ENCODE assay signal across 8 cellular contexts in the genomic region with DNA sequence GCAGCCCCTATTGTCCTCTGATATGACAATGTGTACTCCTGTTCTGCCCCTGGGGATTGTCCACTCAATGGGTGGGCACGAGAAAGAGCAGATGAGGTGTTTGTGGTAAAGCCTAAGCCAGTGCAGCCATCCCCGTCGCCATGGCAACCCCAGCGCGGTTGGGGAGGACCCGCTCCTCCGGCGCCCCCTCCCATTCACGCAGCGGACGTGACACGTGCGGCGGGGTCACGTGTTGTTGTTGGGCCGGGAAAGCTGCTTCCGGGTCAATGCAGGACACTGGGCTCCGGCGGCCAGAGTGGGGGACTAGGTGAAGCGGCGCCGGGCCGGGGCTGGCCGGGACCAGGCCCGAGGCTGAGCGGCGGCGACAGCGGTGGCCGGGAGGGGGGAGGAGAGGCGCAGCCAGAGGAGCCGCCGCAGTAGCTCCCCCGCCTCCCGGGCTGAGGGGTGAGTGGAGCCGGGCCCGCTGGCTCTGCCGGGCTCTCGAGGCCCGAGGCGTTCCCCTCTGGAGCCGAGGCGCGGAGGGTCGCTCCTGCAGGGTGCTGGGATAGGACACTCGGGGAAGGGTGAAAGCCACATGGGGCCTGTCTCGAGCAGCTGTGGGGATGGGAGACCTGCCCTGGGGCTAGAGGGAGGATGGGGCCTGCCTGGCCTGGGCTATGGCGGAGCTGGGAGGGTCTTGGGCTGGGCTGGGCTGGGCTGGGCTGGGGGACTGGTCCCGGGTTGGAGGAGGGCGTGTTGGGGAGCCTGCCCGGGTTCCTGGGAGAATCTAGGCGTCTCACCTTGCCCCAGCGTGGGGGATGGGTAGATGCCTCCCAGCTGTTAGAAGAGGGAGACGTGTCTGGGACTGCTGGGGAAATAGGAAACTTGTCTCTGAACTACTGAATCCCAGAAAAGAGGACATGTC. TPM values are rescaled to one million over a fixed set of nuclear protein-coding genes. Genes with fewer than 3 reads are reported as not detected.
DNase-seq lines count a peak whose midpoint lies in the region; ATAC-seq and TF ChIP-seq lines count a peak whose summit lies in the region.

A gene with protein sequence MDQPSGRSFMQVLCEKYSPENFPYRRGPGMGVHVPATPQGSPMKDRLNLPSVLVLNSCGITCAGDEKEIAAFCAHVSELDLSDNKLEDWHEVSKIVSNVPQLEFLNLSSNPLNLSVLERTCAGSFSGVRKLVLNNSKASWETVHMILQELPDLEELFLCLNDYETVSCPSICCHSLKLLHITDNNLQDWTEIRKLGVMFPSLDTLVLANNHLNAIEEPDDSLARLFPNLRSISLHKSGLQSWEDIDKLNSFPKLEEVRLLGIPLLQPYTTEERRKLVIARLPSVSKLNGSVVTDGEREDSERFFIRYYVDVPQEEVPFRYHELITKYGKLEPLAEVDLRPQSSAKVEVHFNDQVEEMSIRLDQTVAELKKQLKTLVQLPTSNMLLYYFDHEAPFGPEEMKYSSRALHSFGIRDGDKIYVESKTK (plus strand): TSS at position 255 of the 904 bp plus-strand sequence. CDS start 21,589 bp downstream, outside the sequence.

- in situ Hi-C loops in IMR-90 (cut with MboI; ENCODE audit: low sequenced_read_pairs) = no loop called here

- peaks cover 13 to 26% of the 10 kb centered on the region in 2 experiments for H3K79me1 ChIP-seq in IMR-90 (ENCODE audit: low read depth in 1 of 2, low read length in 2 of 2)

- H3K27ac Mint-ChIP-seq in natural killer cell = peak within 1 kb of the TSS; percentile 74 to 94

- no peaks in the 10 kb centered on the region for H3K36me3 Mint-ChIP-seq in natural killer cell

- peak within 1 kb of the TSS; percentile 89 for H3K14ac ChIP-seq in IMR-90 (replicated peaks; ENCODE audit: low read depth, low read length)

- no peak within 1 kb of the TSS; the same call in 1 of the 2 replicates for H3K56ac ChIP-seq in IMR-90 (ENCODE audit: extremely low read depth, insufficient read depth, low read length)

- H3K36me3 ChIP-seq in IMR-90 (ENCODE audit: control insufficient read depth, insufficient read depth, low read length) = no peaks in the 10 kb centered on the region
- no peaks in the 10 kb centered on the region for H3K36me3 ChIP-seq in Peyer's patch
- no peaks in the 10 kb centered on the region for H3K36me3 ChIP-seq in fibroblast of lung (ENCODE audit: control insufficient read depth, insufficient read depth, low read length)

- peak within 1 kb of the TSS; percentile 63 for H3K23ac ChIP-seq in IMR-90 (ENCODE audit: low read depth, low read length)

- H3K4me3 Mint-ChIP-seq in natural killer cell = peak within 1 kb of the TSS; percentile 83

- H2BK20ac ChIP-seq in IMR-90 (ENCODE audit: low read depth, low read length) = no peak within 1 kb of the TSS

- H3K18ac ChIP-seq in IMR-90 (ENCODE audit: low read depth, low read length) = no peak within 1 kb of the TSS

- DNase-seq in DMS153 (lab: John Stamatoyannopoulos, UW) (peak; percentile 77), IMR-90 (peak; percentile 79), Peyer's patch (peak; percentile 81 to 91 (median 86)), activated T-helper 1 cell treated with Interleukin-2 at 50 U/mL for 16 hours (ENCODE audit: low read depth) (peak; percentile 70), fibroblast of lung (ENCODE audit: low read depth in 2 of 2) (peak; percentile 80 to 85), natural killer cell (peak; percentile 78)
- peak; percentile 71 for DNase-seq in stimulated activated naive CD4-positive, alpha-beta T cell treated with Interleukin-2 at 50 U/mL for 16 hours (lab: John Stamatoyannopoulos, UW)

- H3K4me2 ChIP-seq in IMR-90 (ENCODE audit: low read depth, low read length) (peak within 1 kb of the TSS; percentile 77), fibroblast of lung (ENCODE audit: extremely low read depth, insufficient read depth, low read length) (peak within 1 kb of the TSS; percentile 79)

- no peak within 1 kb of the TSS for H2BK5ac ChIP-seq in IMR-90 (ENCODE audit: low read depth, low read length, poor library complexity, severe bottlenecking)

- no peak within 1 kb of the TSS for H2AK5ac ChIP-seq in IMR-90 (ENCODE audit: low read depth, low read length)

- BruUV-seq in IMR-90 (replicated peaks; lab: Mats Ljungman, UMichigan) = no TSS peak

- H4K20me1 ChIP-seq in IMR-90 (ENCODE audit: insufficient read depth, low read length) (peaks cover 14% of the 10 kb centered on the region), fibroblast of lung (ENCODE audit: control insufficient read depth, extremely low read depth, insufficient read depth, low read length) (no peaks in the 10 kb centered on the region)

- peaks cover 26% of the 10 kb centered on the region for H3K79me2 ChIP-seq in fibroblast of lung (ENCODE audit: control insufficient read depth, insufficient read depth, low read length)

- H3K27ac ChIP-seq in IMR-90 (ENCODE audit: insufficient read depth, low read length) (peak within 1 kb of the TSS; percentile 52), Peyer's patch (peak within 1 kb of the TSS; percentile 17 to 68 (median 46)), fibroblast of lung (ENCODE audit: insufficient read depth, low read length) (peak within 1 kb of the TSS; percentile 81)

- H3K9me3 ChIP-seq in IMR-90 (ENCODE audit: control insufficient read depth, insufficient read depth, low read length) (no peaks in the 10 kb centered on the region), Peyer's patch (no peaks in the 10 kb centered on the region), fibroblast of lung (ENCODE audit: control insufficient read depth, insufficient read depth, low read depth, low read length) (no peaks in the 10 kb centered on the region)

- H3K4me3 ChIP-seq in IMR-90 (ENCODE audit: insufficient read depth, low read depth, low read length) (peak within 1 kb of the TSS; percentile 62), Peyer's patch (peak within 1 kb of the TSS; percentile 59 to 88 (median 73)), fibroblast of lung (replicated peaks in 1 of 4; ENCODE audit: control extremely low read depth in 1 of 4, insufficient read depth in 1 of 4, low read depth in 3 of 4, low read length in 4 of 4) (peak within 1 kb of the TSS; percentile 65 to 96 (median 80))

- peak within 1 kb of the TSS; percentile 72; the same call in 1 of the 2 replicates for H4K91ac ChIP-seq in IMR-90 (ENCODE audit: insufficient read depth, low read depth, low read length)

- peak within 1 kb of the TSS; percentile 7; the same call in 1 of the 2 replicates for H4K5ac ChIP-seq in IMR-90 (ENCODE audit: low read depth, low read length)

- POLR2A ChIA-PET in IMR-90 (lab: Charles Lee; ENCODE audit: unreplicated experiment) = no interaction called here

- intact Hi-C loops in IMR-90 (cut with micrococcal nuclease) = no loop called here
- intact Hi-C loops in natural killer cell (cut with micrococcal nuclease) = no loop called here

- TF ChIP-seq CTCF in IMR-90 (conservative IDR thresholded peaks at IDR 0.05; ENCODE audit: low read depth, low read length) (no peak), Peyer's patch (IDR thresholded peaks at IDR 0.05) (no peak), fibroblast of lung (conservative IDR thresholded peaks at IDR 0.05 in 1 of 2, IDR thresholded peaks at IDR 0.05 in 1 of 2; ENCODE audit: low read depth in 1 of 2, low read length in 2 of 2) (no peak), natural killer cell (IDR thresholded peaks at IDR 0.05) (no peak)

- peak within 1 kb of the TSS; percentile 63; the same call in 1 of the 2 replicates for H3K4ac ChIP-seq in IMR-90 (ENCODE audit: low read depth, low read length)

- H3K27me3 ChIP-seq in IMR-90 (ENCODE audit: control insufficient read depth, insufficient read depth, low read length) = no peaks in the 10 kb centered on the region
- no peaks in the 10 kb centered on the region for H3K27me3 ChIP-seq in Peyer's patch
- H3K27me3 ChIP-seq in fibroblast of lung (ENCODE audit: control insufficient read depth, insufficient read depth, low read length) = no peaks in the 10 kb centered on the region

- H2AFZ ChIP-seq in IMR-90 (replicated peaks; ENCODE audit: low read length, poor library complexity) (peak within 1 kb of the TSS; percentile 92), fibroblast of lung (ENCODE audit: low read length) (peak within 1 kb of the TSS; percentile 28)

- peaks cover 34 to 39% of the 10 kb centered on the region in 2 donors for H3K4me1 Mint-ChIP-seq in natural killer cell

- H2BK15ac ChIP-seq in IMR-90 (ENCODE audit: low read depth, low read length) = no peak within 1 kb of the TSS

- no peak for TF ChIP-seq RAD21 in IMR-90 (IDR thresholded peaks at IDR 0.05; ENCODE audit: low read length)

- H3K9me1 ChIP-seq in IMR-90 (ENCODE audit: insufficient read depth, low read length) = peaks cover 10% of the 10 kb centered on the region

- peak within 1 kb of the TSS; percentile 48 for H2AK9ac ChIP-seq in IMR-90 (replicated peaks; ENCODE audit: low read depth, low read length, poor library complexity)

- H2BK120ac ChIP-seq in IMR-90 (ENCODE audit: low read depth, low read length) = no peak within 1 kb of the TSS

- H3K9me3 Mint-ChIP-seq in natural killer cell = no peaks in the 10 kb centered on the region

- H3K27me3 Mint-ChIP-seq in natural killer cell (ENCODE audit: low read depth in 2 of 2) = peaks cover 8 to 13% of the 10 kb centered on the region in 2 donors

- CTCF ChIA-PET in IMR-90 (lab: Yijun Ruan, JAX) = interaction anchor here (1.0 to 1.1 kb wide), 2 partner anchors 11 to 40 kb away, joined by 3 read pairs; no protein-coding TSS in a partner anchor

- H4K8ac ChIP-seq in IMR-90 (ENCODE audit: low read depth in 2 of 2, low read length in 2 of 2) = peak within 1 kb of the TSS; percentile 39 to 68; a peak in 3 of 4 replicates

- H3K4me1 ChIP-seq in IMR-90 (ENCODE audit: control insufficient read depth, insufficient read depth, low read length) (peaks cover 4% of the 10 kb centered on the region), Peyer's patch (peaks cover 4 to 9% (median 6%) of the 10 kb centered on the region in 4 donors), fibroblast of lung (ENCODE audit: control insufficient read depth, extremely low read depth, insufficient read depth, low read length) (no peaks in the 10 kb centered on the region)

- peak; percentile 97 for ATAC-seq in GM21528 (IDR thresholded peaks at IDR 0.05; ENCODE audit: low FRiP score, unreplicated experiment)
- ATAC-seq in IMR-90 (ENCODE audit: low read depth) = peak; percentile 97
- ATAC-seq in natural killer cell = peak; percentile 80 to 85 (median 84)

- dilution Hi-C loops in IMR-90 (cut with HindIII; ENCODE audit: low sequenced_read_pairs, unreplicated experiment) = no loop called here

- peak within 1 kb of the TSS; percentile 78 for H3K9ac ChIP-seq in IMR-90 (ENCODE audit: low read depth, low read length)
- H3K9ac ChIP-seq in fibroblast of lung (ENCODE audit: insufficient read depth, low read length) = peak within 1 kb of the TSS; percentile 86

- 1% methylated on average over 25 of the region's 54 CpGs; no CpG with 5 or more reads in 1 of the 2 experiments for WGBS in IMR-90 (ENCODE audit: extremely low coverage in 2 of 2, insufficient read length in 1 of 2), 2 experiments

- TF ChIP-seq POLR2A in IMR-90 (IDR thresholded peaks at IDR 0.05; ENCODE audit: low read depth, low read length) (peak; percentile 49), Peyer's patch (IDR thresholded peaks at IDR 0.05) (no peak)

RNA-seq across cellular contexts. Expression of the gene that starts here (rescaled TPM):
- total RNA-seq in IMR-90 (2012; rRNA removed) = 21.0 and 22.2 TPM in 2 replicates
- polyA plus RNA-seq in IMR-90 (2012; rRNA removed) = 4.0 and 7.1 TPM in 2 replicates
- polyA plus RNA-seq in IMR-90 (2012; cell fraction: cytosol; rRNA removed) = 0.82 and 1.1 TPM in 2 replicates
- polyA plus RNA-seq in IMR-90 (2012; cell fraction: nucleus; rRNA removed; ENCODE audit: low replicate concordance) = 0.98 and 16.5 TPM in 2 replicates
- 10 to 100 TPM in 2 of 4 donors, 1 to 10 TPM in 2; 8.5 to 37.1 (median 11.3) TPM for total RNA-seq in Peyer's patch
- total RNA-seq in fibroblast of lung = 21.1 and 27.7 TPM in 2 replicates
- polyA plus RNA-seq in fibroblast of lung = 12.8 and 25.8 TPM in 2 replicates
- 8.4 and 13.1 TPM in 2 replicates for polyA plus RNA-seq in fibroblast of lung (2012)
- polyA minus RNA-seq in fibroblast of lung (ENCODE audit: low replicate concordance) = 0.59 and 0.70 TPM in 2 replicates
- total RNA-seq in natural killer cell = 10 to 100 TPM; 34.0 to 40.2 (median 37.9) TPM

Comparison
In these comparisons a context has a peak if more than half of its experiments do, and no peak if none do; other contexts are left out.
1. Peak in every context shown above with its lines: DNase-seq, ATAC-seq, H3K4me3 ChIP-seq and H3K27ac ChIP-seq.